1 cellular context compared by ENCODE assay signal in the genomic region with DNA sequence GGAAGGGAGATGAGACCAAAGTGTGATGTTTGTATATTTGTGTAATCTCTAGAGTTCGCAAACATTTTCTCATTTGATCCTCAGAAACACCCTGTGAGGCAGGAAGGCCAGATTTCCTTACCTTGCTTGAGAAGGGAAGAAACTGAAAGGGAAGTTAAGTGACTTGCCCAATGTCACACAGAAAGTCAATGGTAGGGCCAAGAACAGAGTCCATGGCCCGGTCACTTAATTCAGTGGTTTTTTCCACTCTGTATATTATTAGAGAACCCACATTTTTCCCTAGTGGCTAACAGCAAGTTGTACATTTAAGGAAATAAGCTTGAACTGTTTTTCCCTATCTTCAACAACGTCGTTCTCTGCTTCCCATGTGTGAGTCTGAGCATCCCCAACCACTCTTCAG.
TF ChIP-seq lines count a peak whose summit lies in the region.

No MANE protein-coding gene starts in this region.

TF ChIP-seq in GM23338, 12 proteins besides CTCF, POLR2A, EP300 and RAD21 (continued from another document):
- TF ChIP-seq, protein P1, sequence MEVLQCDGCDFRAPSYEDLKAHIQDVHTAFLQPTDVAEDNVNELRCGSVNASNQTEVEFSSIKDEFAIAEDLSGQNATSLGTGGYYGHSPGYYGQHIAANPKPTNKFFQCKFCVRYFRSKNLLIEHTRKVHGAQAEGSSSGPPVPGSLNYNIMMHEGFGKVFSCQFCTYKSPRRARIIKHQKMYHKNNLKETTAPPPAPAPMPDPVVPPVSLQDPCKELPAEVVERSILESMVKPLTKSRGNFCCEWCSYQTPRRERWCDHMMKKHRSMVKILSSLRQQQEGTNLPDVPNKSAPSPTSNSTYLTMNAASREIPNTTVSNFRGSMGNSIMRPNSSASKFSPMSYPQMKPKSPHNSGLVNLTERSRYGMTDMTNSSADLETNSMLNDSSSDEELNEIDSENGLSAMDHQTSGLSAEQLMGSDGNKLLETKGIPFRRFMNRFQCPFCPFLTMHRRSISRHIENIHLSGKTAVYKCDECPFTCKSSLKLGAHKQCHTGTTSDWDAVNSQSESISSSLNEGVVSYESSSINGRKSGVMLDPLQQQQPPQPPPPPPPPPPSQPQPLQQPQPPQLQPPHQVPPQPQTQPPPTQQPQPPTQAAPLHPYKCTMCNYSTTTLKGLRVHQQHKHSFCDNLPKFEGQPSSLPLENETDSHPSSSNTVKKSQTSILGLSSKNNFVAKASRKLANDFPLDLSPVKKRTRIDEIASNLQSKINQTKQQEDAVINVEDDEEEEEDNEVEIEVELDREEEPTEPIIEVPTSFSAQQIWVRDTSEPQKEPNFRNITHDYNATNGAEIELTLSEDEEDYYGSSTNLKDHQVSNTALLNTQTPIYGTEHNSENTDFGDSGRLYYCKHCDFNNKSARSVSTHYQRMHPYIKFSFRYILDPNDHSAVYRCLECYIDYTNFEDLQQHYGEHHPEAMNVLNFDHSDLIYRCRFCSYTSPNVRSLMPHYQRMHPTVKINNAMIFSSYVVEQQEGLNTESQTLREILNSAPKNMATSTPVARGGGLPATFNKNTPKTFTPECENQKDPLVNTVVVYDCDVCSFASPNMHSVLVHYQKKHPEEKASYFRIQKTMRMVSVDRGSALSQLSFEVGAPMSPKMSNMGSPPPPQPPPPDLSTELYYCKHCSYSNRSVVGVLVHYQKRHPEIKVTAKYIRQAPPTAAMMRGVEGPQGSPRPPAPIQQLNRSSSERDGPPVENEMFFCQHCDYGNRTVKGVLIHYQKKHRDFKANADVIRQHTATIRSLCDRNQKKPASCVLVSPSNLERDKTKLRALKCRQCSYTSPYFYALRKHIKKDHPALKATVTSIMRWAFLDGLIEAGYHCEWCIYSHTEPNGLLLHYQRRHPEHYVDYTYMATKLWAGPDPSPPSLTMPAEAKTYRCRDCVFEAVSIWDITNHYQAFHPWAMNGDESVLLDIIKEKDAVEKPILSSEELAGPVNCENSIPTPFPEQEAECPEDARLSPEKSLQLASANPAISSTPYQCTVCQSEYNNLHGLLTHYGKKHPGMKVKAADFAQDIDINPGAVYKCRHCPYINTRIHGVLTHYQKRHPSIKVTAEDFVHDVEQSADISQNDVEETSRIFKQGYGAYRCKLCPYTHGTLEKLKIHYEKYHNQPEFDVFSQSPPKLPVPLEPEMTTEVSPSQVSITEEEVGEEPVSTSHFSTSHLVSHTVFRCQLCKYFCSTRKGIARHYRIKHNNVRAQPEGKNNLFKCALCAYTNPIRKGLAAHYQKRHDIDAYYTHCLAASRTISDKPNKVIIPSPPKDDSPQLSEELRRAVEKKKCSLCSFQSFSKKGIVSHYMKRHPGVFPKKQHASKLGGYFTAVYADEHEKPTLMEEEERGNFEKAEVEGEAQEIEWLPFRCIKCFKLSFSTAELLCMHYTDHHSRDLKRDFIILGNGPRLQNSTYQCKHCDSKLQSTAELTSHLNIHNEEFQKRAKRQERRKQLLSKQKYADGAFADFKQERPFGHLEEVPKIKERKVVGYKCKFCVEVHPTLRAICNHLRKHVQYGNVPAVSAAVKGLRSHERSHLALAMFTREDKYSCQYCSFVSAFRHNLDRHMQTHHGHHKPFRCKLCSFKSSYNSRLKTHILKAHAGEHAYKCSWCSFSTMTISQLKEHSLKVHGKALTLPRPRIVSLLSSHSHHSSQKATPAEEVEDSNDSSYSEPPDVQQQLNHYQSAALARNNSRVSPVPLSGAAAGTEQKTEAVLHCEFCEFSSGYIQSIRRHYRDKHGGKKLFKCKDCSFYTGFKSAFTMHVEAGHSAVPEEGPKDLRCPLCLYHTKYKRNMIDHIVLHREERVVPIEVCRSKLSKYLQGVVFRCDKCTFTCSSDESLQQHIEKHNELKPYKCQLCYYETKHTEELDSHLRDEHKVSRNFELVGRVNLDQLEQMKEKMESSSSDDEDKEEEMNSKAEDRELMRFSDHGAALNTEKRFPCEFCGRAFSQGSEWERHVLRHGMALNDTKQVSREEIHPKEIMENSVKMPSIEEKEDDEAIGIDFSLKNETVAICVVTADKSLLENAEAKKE (CRISPR knock-in tag; IDR thresholded peaks at IDR 0.05): no peak
- TF ChIP-seq ETS1 (IDR thresholded peaks at IDR 0.05) (no peak), POLR2AphosphoS5 (IDR thresholded peaks at IDR 0.05; ENCODE audit: low read depth) (no peak), EZH2phosphoT487 (IDR thresholded peaks at IDR 0.05; ENCODE audit: unreplicated experiment) (no peak), STAT1 (IDR thresholded peaks at IDR 0.05; ENCODE audit: unreplicated experiment) (no peak)
- TF ChIP-seq, protein P2, sequence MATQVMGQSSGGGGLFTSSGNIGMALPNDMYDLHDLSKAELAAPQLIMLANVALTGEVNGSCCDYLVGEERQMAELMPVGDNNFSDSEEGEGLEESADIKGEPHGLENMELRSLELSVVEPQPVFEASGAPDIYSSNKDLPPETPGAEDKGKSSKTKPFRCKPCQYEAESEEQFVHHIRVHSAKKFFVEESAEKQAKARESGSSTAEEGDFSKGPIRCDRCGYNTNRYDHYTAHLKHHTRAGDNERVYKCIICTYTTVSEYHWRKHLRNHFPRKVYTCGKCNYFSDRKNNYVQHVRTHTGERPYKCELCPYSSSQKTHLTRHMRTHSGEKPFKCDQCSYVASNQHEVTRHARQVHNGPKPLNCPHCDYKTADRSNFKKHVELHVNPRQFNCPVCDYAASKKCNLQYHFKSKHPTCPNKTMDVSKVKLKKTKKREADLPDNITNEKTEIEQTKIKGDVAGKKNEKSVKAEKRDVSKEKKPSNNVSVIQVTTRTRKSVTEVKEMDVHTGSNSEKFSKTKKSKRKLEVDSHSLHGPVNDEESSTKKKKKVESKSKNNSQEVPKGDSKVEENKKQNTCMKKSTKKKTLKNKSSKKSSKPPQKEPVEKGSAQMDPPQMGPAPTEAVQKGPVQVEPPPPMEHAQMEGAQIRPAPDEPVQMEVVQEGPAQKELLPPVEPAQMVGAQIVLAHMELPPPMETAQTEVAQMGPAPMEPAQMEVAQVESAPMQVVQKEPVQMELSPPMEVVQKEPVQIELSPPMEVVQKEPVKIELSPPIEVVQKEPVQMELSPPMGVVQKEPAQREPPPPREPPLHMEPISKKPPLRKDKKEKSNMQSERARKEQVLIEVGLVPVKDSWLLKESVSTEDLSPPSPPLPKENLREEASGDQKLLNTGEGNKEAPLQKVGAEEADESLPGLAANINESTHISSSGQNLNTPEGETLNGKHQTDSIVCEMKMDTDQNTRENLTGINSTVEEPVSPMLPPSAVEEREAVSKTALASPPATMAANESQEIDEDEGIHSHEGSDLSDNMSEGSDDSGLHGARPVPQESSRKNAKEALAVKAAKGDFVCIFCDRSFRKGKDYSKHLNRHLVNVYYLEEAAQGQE (IDR thresholded peaks at IDR 0.05; ENCODE audit: unreplicated experiment): no peak
